In genomic region chr1:169586395-169587255, GRCh38 we compare ENCODE assay signal across 1 cellular context.
A peak's percentile ranks its signal among the peaks of the same experiment; 100 is the strongest.
TF ChIP-seq lines count a peak whose summit lies in the region.

F5 (minus strand) TSS chr1:169586481; CDS start chr1:169586386, 95 bp downstream.

TF ChIP-seq in HepG2, 621 proteins besides CTCF, POLR2A, EP300 and RAD21 (continued from another document):
- no peak for TF ChIP-seq LCORL (IDR thresholded peaks at IDR 0.05)
- peak; percentile 80; the same call in 1 of the 2 replicates for TF ChIP-seq LCORL (CRISPR knock-in tag; IDR thresholded peaks at IDR 0.05)
- TF ChIP-seq RFXAP (CRISPR knock-in tag; IDR thresholded peaks at IDR 0.05; ENCODE audit: borderline replicate concordance), result 0 out of 2 replicates have a peak, but pooled peaks have one; percentile 64
- no peak for TF ChIP-seq SCMH1 (CRISPR knock-in tag; IDR thresholded peaks at IDR 0.05; ENCODE audit: borderline replicate concordance)
- no peak for TF ChIP-seq ZNF567 (CRISPR knock-in tag; IDR thresholded peaks at IDR 0.05; ENCODE audit: borderline replicate concordance)
- no peak for TF ChIP-seq EZH2 (conservative IDR thresholded peaks at IDR 0.05; ENCODE audit: low read depth, low read length)
- no peak for TF ChIP-seq GABPA (IDR thresholded peaks at IDR 0.05; ENCODE audit: low read depth, low read length)
- TF ChIP-seq GABPA (CRISPR knock-in tag; IDR thresholded peaks at IDR 0.05; ENCODE audit: low read depth), result no peak
- TF ChIP-seq HNF4A (CRISPR knock-in tag; IDR thresholded peaks at IDR 0.05), result peak; percentile 47
- TF ChIP-seq RNF219 (CRISPR knock-in tag; IDR thresholded peaks at IDR 0.05), result no peak
- no peak for TF ChIP-seq RFX5 (IDR thresholded peaks at IDR 0.05; ENCODE audit: low read depth, low read length)
- no peak for TF ChIP-seq NFIB (CRISPR knock-in tag; IDR thresholded peaks at IDR 0.05; ENCODE audit: borderline replicate concordance)
- TF ChIP-seq ZNF891 (CRISPR knock-in tag; IDR thresholded peaks at IDR 0.05), result peak; percentile 65; the same call in 1 of the 2 replicates
- TF ChIP-seq ARID3A (IDR thresholded peaks at IDR 0.05; ENCODE audit: low read depth, low read length), result no peak
- no peak for TF ChIP-seq RERE (CRISPR knock-in tag; IDR thresholded peaks at IDR 0.05; ENCODE audit: low read depth)
- TF ChIP-seq SSRP1 (CRISPR knock-in tag; IDR thresholded peaks at IDR 0.05), result no peak
- peak; percentile 62; the same call in 1 of the 2 replicates for TF ChIP-seq TFAP4 (IDR thresholded peaks at IDR 0.05; ENCODE audit: borderline replicate concordance, low read depth)
- no peak for TF ChIP-seq BCLAF1 (IDR thresholded peaks at IDR 0.05)
- no peak for TF ChIP-seq SP5 (CRISPR knock-in tag; IDR thresholded peaks at IDR 0.05; ENCODE audit: borderline replicate concordance, low read depth)
- no peak for TF ChIP-seq ZNF883 (CRISPR knock-in tag; IDR thresholded peaks at IDR 0.05; ENCODE audit: not compliant biosample characterization)
- no peak for TF ChIP-seq NCOR1 (IDR thresholded peaks at IDR 0.05; ENCODE audit: borderline replicate concordance, low read length)
- TF ChIP-seq SMAD3 (CRISPR knock-in tag; IDR thresholded peaks at IDR 0.05), result peak; percentile 71; the same call in 1 of the 2 replicates
- TF ChIP-seq SRSF9 (IDR thresholded peaks at IDR 0.05; ENCODE audit: borderline replicate concordance, insufficient read depth, low read depth, low read length, poor library complexity, severe bottlenecking), result no peak
- no peak for TF ChIP-seq ZSCAN9 (CRISPR knock-in tag; IDR thresholded peaks at IDR 0.05; ENCODE audit: borderline replicate concordance)
- TF ChIP-seq THAP7 (CRISPR knock-in tag; IDR thresholded peaks at IDR 0.05), result no peak
- TF ChIP-seq ZNF709 (CRISPR knock-in tag; IDR thresholded peaks at IDR 0.05), result no peak; the same call in 1 of the 2 replicates
- peak; percentile 47; the same call in 1 of the 2 replicates for TF ChIP-seq KLF12 (CRISPR knock-in tag; IDR thresholded peaks at IDR 0.05; ENCODE audit: borderline replicate concordance)
- TF ChIP-seq ZNF577 (CRISPR knock-in tag; IDR thresholded peaks at IDR 0.05; ENCODE audit: borderline replicate concordance, low read depth), result no peak
- no peak for TF ChIP-seq ZNF850 (CRISPR knock-in tag; conservative IDR thresholded peaks at IDR 0.05)
- TF ChIP-seq CHCHD3 (CRISPR knock-in tag; IDR thresholded peaks at IDR 0.05), result no peak
